In genomic region chr17:1229354-1229890, GRCh38 we compare ENCODE assay signal across 9 cellular contexts. TPM values are rescaled to one million over a fixed set of nuclear protein-coding genes. Genes with fewer than 3 reads are reported as not detected.
DNase-seq lines count a peak whose midpoint lies in the region; ATAC-seq and TF ChIP-seq lines count a peak whose summit lies in the region.
"Had no signal": no experiment of that assay in that cellular context is flagged by ENCODE, and none has a peak within 500 bp of the region (broad histone marks: within the 10 kb centered on the region; RNA-seq: fewer than 3 reads in every experiment).

No MANE protein-coding gene starts in this region.

- H3K27ac ChIP-seq in C4-2B: peak overlapping the region; percentile 43

- no peak for TF ChIP-seq CTCF in C4-2B (conservative IDR thresholded peaks at IDR 0.05)
- TF ChIP-seq CTCF in LNCaP clone FGC (IDR thresholded peaks at IDR 0.05; ENCODE audit: control insufficient read depth, extremely low read depth, insufficient read depth): no peak
- no peak for TF ChIP-seq CTCF in foreskin fibroblast (IDR thresholded peaks at IDR 0.05; ENCODE audit: low read depth, low read length)

- DNase-seq in LNCaP clone FGC (ENCODE audit: low read depth) (no peak), foreskin fibroblast (peak in 1 of 2 donors; percentile 44), occipital lobe (lab: John Stamatoyannopoulos, UW) (peak; percentile 8), NCI-H2029 treated with DMSO at 0.1 percent for 48 hours (lab: John Stamatoyannopoulos, UW) (no peak), DMS79 treated with DMSO at 0.1 percent for 48 hours (lab: John Stamatoyannopoulos, UW) (no peak)
- peak; percentile 77 for DNase-seq in activated CD8-positive, alpha-beta memory T cell treated with anti-CD3 and anti-CD28 coated beads for 24 hours

- H3K4me3 ChIP-seq in LNCaP clone FGC (ENCODE audit: low read depth, low read length): peak overlapping the region; percentile 50
- H3K4me3 ChIP-seq in foreskin fibroblast (ENCODE audit: low read depth in 1 of 2, low read length in 2 of 2): peak overlapping the region; percentile 27 to 37

- peak; percentile 47 for ATAC-seq in GM19455 (IDR thresholded peaks at IDR 0.05; ENCODE audit: unreplicated experiment)

RNA-seq across cellular contexts. Expression of gene BHLHA9, which starts 40.8 kb away (rescaled TPM):
- total RNA-seq in occipital lobe: not detected
- total RNA-seq: mesothelial cell of epicardium had no signal

RNA-seq across cellular contexts. Expression of gene ABR, which starts 49.6 kb away (rescaled TPM):
- 134 TPM for total RNA-seq in occipital lobe

RNA-seq across cellular contexts. Expression of gene TRARG1, which starts 50.0 kb away (rescaled TPM):
- not detected for total RNA-seq in occipital lobe
- total RNA-seq: mesothelial cell of epicardium had no signal

Comparison
In these comparisons a context has a peak if more than half of its experiments do, and no peak if none do; other contexts are left out.
1. DNase-seq: peak in activated CD8-positive, alpha-beta memory T cell treated with anti-CD3 and anti-CD28 coated beads for 24 hours (single experiment) and occipital lobe (single experiment); none in LNCaP clone FGC (single experiment), NCI-H2029 treated with DMSO at 0.1 percent for 48 hours (single experiment) and DMS79 treated with DMSO at 0.1 percent for 48 hours (single experiment).